Comparison of ENCODE assay signal across 9 cellular contexts in the genomic region with DNA sequence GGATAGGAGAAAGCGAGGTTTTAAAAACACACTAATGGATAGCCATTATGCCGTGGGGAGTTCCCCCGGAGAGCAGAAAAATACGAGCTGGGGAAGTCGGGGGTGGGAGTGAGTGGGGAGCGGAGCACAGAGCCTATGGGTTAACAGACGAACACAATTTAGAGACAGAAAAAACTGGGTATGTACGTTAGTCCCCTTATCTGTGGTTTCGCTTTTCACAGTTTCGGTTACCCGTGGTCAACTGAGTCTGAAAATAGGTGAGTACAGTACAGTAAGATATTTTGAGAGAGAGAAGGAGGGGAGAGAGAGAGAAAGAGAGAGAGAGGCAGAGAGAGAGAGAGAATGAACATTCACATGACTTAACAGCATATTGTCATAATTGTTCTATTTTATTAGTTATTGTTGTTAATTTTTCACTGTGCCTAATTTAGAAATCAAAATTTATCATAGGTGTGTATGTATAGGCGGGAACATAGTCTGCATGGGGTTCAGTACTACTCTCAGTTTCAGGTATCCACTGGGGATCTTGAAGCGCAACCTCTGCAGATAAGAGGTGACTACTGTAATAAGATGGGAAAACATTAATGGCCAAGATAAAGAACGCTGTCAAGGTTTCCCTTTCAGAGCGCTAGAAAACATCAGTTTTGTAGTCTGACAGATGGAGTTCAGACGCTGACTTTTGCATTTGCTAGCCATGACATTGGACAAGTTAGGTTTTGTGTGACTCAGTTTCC.
DNase-seq lines count a peak whose midpoint lies in the region; ATAC-seq and TF ChIP-seq lines count a peak whose summit lies in the region.
"Had no signal": no experiment of that assay in that cellular context is flagged by ENCODE, and none has a peak within 500 bp of the region (broad histone marks: within the 10 kb centered on the region; RNA-seq: fewer than 3 reads in every experiment).

No MANE protein-coding gene starts in this region.

- peak overlapping the region; percentile 39 for H3K4me3 ChIP-seq in fibroblast of the aortic adventitia (ENCODE audit: low read depth, low read length)
- H3K4me3 ChIP-seq: SJCRH30 had no signal

- DNase-seq in fibroblast of the aortic adventitia (ENCODE audit: low read depth) (no peak), NCI-H187 (lab: John Stamatoyannopoulos, UW) (no peak), MV-4-11 (lab: John Stamatoyannopoulos, UW) (no peak), globus pallidus (ENCODE audit: low spot score) (no peak)
- DNase-seq in central memory CD4-positive, alpha-beta T cell, result no peak
- DNase-seq: SJCRH30 had no signal

- peak; percentile 91 for ATAC-seq in GM18499 (IDR thresholded peaks at IDR 0.05; ENCODE audit: insufficient read depth, unreplicated experiment)
- peak; percentile 97 for ATAC-seq in GM21528 (IDR thresholded peaks at IDR 0.05; ENCODE audit: low FRiP score, unreplicated experiment)
- peak; percentile 97 for ATAC-seq in HG03432 (IDR thresholded peaks at IDR 0.05; ENCODE audit: unreplicated experiment)

- TF ChIP-seq CTCF in fibroblast of the aortic adventitia (IDR thresholded peaks at IDR 0.05; ENCODE audit: insufficient read depth, low read length), result no peak
